In genomic region chr10:396535-397220, GRCh38 we compare ENCODE assay signal across 27 cellular contexts.
A peak's percentile ranks its signal among the peaks of the same experiment; 100 is the strongest.
DNase-seq lines count a peak whose midpoint lies in the region; ATAC-seq lines count a peak whose summit lies in the region.
"Had no signal": no experiment of that assay in that cellular context is flagged by ENCODE, and none has a peak within 500 bp of the region (broad histone marks: within the 10 kb centered on the region; RNA-seq: fewer than 3 reads in every experiment).

No MANE protein-coding gene starts in this region.

- no peak overlapping the region for H3K4me3 ChIP-seq in BLaER1
- H3K4me3 ChIP-seq in rectal smooth muscle tissue (ENCODE audit: low read length) = no peak overlapping the region
- H3K4me3 ChIP-seq: GM23338 had no signal

- H3K36me3 ChIP-seq in BLaER1 (peaks cover 17% of the 10 kb centered on the region; the same call in 1 of the 2 replicates), rectal smooth muscle tissue (ENCODE audit: control insufficient read depth, insufficient read depth, low read length) (peaks cover 4% of the 10 kb centered on the region)

- H3K27me3 ChIP-seq in BLaER1 (no peaks in the 10 kb centered on the region), rectal smooth muscle tissue (ENCODE audit: control insufficient read depth, insufficient read depth, low read length) (no peaks in the 10 kb centered on the region)

- ATAC-seq in left cardiac atrium = peak; percentile 15 to 24
- no peak for ATAC-seq in HG02870 (IDR thresholded peaks at IDR 0.05; ENCODE audit: unreplicated experiment)
- ATAC-seq in GM21381 (IDR thresholded peaks at IDR 0.05; ENCODE audit: unreplicated experiment) = no peak
- ATAC-seq in GM21390 (IDR thresholded peaks at IDR 0.05; ENCODE audit: unreplicated experiment) = no peak
- ATAC-seq: activated naive CD8-positive, alpha-beta T cell treated with anti-CD3 and anti-CD28 coated beads, Interleukin-2, amount 50 U/mL, for 24 hours; CD8-positive, alpha-beta T cell; stimulated activated naive CD8-positive, alpha-beta T cell treated with anti-CD3 and anti-CD28 coated beads, Interleukin-15, Interleukin-2, amounts not matched to agents 100 U/mL and 50 U/mL, for 24 hours had no signal

- intact Hi-C loops in left cardiac atrium (cut with DNase I) = no loop called here

- H3K9me3 ChIP-seq in BLaER1 = no peaks in the 10 kb centered on the region

- 0 out of 2 replicates have a peak, but pooled peaks cover 7% of the 10 kb centered on the region for H4K20me1 ChIP-seq in BLaER1

- H3K4me2 ChIP-seq in BLaER1 = peak overlapping the region; percentile 66
- H3K4me2 ChIP-seq: GM23338 had no signal

- peaks cover 37% of the 10 kb centered on the region for H3K4me1 ChIP-seq in BLaER1
- peaks cover 2% of the 10 kb centered on the region for H3K4me1 ChIP-seq in rectal smooth muscle tissue (ENCODE audit: control insufficient read depth, insufficient read depth, low read length)

- H3K27ac ChIP-seq in BLaER1 (no peak overlapping the region), rectal smooth muscle tissue (ENCODE audit: low read depth, low read length) (peak overlapping the region; percentile 14)

- no peak overlapping the region for H3K9ac ChIP-seq in BLaER1
- no peak overlapping the region for H3K9ac ChIP-seq in rectal smooth muscle tissue (ENCODE audit: low read length)

- DNase-seq in dermis microvascular lymphatic vessel endothelial cell (ENCODE audit: low read depth in 2 of 2) (peak; percentile 40 to 78), left cardiac atrium (no peak), LoVo (ENCODE audit: low spot score) (no peak)
- DNase-seq: activated CD4-positive, CD25-positive, alpha-beta regulatory T cell treated with anti-CD3 and anti-CD28 coated beads, Interleukin-2, amount 50 U/mL, for 72 hours; activated gamma-delta T cell treated with Interleukin-2 at 50 U/mL for 16 hours; activated naive CD8-positive, alpha-beta T cell treated with anti-CD3 and anti-CD28 coated beads, Interleukin-2, amount 50 U/mL, for 24 hours; activated T-cell treated with anti-CD3 and anti-CD28 coated beads, Interleukin-2, amount 50 U/mL, for 1 hour; CD8-positive, alpha-beta T cell; DMS153; effector CD4-positive, alpha-beta T cell; erythroblast; HFFc6; KBM-7; mesenchymal stem cell; naive B cell; NCI-H1694; NCI-H2171; NCI-H510A treated with DMSO at 0.1 percent for 48 hours; nucleus accumbens; stimulated activated CD4-positive, alpha-beta T cell treated with anti-CD3 and anti-CD28 coated beads, Interleukin-12 subunit alpha, Interleukin-12 subunit beta, amount 100 ng/mL, for 4 hours; stimulated activated naive CD8-positive, alpha-beta T cell treated with anti-CD3 and anti-CD28 coated beads, Interleukin-15, Interleukin-2, amounts not matched to agents 100 U/mL and 50 U/mL, for 24 hours had no signal

Comparison
In these comparisons a context has a peak if more than half of its experiments do, and no peak if none do; other contexts are left out.
1. DNase-seq: peak in dermis microvascular lymphatic vessel endothelial cell (2 of 2); none in left cardiac atrium (single experiment) and LoVo (single experiment).
2. ATAC-seq: peak in left cardiac atrium (2 of 2); none in HG02870 (single experiment), GM21381 (single experiment) and GM21390 (single experiment).